1 cellular context compared by ENCODE assay signal in the genomic region with DNA sequence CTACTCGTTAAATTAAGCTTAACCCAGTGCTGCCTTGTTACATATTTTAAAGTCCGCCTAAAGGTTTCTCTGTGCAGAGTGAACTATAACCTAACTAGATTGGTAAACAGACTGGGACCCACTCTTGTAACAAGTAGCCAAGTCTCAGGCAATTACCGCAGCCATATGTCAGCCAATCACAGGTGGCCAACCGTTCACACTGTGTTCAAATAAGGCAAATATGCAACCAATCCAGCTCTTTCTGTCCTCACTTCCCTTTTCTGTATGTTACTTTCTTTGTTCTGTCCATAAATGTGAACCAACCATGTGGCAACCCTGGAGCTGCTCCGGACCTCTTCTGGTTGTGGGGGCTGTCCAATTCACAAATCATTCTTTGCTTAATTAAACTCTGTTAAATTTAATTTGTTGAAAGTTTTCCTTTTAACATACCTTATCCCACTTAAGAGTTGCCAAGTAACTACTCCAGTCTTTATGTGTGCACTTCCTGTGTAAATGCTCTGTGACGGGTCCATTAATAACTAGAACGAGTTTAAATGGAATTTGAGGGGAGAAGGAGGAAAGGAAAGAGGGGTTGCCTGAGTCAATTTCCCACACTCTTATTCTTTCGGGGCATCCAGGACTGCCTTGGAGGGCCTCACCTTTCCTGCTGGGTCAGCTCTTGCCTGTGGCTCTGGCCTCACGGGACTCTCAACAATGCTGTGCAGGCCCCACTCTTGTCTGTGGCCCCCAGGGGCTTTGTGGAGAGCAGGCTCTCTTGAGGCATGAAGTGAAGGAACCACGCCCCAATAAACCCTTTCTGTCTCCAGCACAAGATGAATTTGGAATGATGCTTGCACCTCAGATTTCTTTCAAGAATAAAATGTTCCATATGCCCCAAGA.
TF ChIP-seq lines count a peak whose summit lies in the region.

No MANE protein-coding gene starts in this region.

TF ChIP-seq in HepG2, 621 proteins besides CTCF, POLR2A, EP300 and RAD21 (continued from another document):
- TF ChIP-seq, protein P1, sequence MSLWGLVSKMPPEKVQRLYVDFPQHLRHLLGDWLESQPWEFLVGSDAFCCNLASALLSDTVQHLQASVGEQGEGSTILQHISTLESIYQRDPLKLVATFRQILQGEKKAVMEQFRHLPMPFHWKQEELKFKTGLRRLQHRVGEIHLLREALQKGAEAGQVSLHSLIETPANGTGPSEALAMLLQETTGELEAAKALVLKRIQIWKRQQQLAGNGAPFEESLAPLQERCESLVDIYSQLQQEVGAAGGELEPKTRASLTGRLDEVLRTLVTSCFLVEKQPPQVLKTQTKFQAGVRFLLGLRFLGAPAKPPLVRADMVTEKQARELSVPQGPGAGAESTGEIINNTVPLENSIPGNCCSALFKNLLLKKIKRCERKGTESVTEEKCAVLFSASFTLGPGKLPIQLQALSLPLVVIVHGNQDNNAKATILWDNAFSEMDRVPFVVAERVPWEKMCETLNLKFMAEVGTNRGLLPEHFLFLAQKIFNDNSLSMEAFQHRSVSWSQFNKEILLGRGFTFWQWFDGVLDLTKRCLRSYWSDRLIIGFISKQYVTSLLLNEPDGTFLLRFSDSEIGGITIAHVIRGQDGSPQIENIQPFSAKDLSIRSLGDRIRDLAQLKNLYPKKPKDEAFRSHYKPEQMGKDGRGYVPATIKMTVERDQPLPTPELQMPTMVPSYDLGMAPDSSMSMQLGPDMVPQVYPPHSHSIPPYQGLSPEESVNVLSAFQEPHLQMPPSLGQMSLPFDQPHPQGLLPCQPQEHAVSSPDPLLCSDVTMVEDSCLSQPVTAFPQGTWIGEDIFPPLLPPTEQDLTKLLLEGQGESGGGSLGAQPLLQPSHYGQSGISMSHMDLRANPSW (CRISPR knock-in tag; IDR thresholded peaks at IDR 0.05; ENCODE audit: borderline replicate concordance), result no peak
- 0 out of 2 replicates have a peak, but pooled peaks have one; percentile 56 for TF ChIP-seq ZNF44 (CRISPR knock-in tag; IDR thresholded peaks at IDR 0.05)
- no peak for TF ChIP-seq NRL (CRISPR knock-in tag; IDR thresholded peaks at IDR 0.05; ENCODE audit: borderline replicate concordance)
- TF ChIP-seq ZMYM4 (CRISPR knock-in tag; IDR thresholded peaks at IDR 0.05), result peak; percentile 42
- TF ChIP-seq PRPF4 (IDR thresholded peaks at IDR 0.05; ENCODE audit: low read depth, low read length, poor library complexity, severe bottlenecking), result no peak
- no peak for TF ChIP-seq NR2F2 (IDR thresholded peaks at IDR 0.05; ENCODE audit: borderline replicate concordance, low read depth)
- TF ChIP-seq NFE2L1 (CRISPR knock-in tag; IDR thresholded peaks at IDR 0.05; ENCODE audit: borderline replicate concordance), result no peak
- TF ChIP-seq PPARG (CRISPR knock-in tag; conservative IDR thresholded peaks at IDR 0.05), result peak; percentile 85
- no peak for TF ChIP-seq KDM3A (CRISPR knock-in tag; IDR thresholded peaks at IDR 0.05; ENCODE audit: low read depth)
- TF ChIP-seq ZSCAN25 (CRISPR knock-in tag; IDR thresholded peaks at IDR 0.05), result no peak
- TF ChIP-seq, protein P2, sequence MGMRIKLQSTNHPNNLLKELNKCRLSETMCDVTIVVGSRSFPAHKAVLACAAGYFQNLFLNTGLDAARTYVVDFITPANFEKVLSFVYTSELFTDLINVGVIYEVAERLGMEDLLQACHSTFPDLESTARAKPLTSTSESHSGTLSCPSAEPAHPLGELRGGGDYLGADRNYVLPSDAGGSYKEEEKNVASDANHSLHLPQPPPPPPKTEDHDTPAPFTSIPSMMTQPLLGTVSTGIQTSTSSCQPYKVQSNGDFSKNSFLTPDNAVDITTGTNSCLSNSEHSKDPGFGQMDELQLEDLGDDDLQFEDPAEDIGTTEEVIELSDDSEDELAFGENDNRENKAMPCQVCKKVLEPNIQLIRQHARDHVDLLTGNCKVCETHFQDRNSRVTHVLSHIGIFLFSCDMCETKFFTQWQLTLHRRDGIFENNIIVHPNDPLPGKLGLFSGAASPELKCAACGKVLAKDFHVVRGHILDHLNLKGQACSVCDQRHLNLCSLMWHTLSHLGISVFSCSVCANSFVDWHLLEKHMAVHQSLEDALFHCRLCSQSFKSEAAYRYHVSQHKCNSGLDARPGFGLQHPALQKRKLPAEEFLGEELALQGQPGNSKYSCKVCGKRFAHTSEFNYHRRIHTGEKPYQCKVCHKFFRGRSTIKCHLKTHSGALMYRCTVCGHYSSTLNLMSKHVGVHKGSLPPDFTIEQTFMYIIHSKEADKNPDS (CRISPR knock-in tag; IDR thresholded peaks at IDR 0.05), result no peak
- no peak for TF ChIP-seq HNF4G (IDR thresholded peaks at IDR 0.05; ENCODE audit: borderline replicate concordance, low read depth, low read length)
- no peak for TF ChIP-seq HNF4G (CRISPR knock-in tag; IDR thresholded peaks at IDR 0.05; ENCODE audit: borderline replicate concordance, low read depth)
- TF ChIP-seq ASH2L (IDR thresholded peaks at IDR 0.05; ENCODE audit: insufficient read length, low read depth, low read length), result no peak
- TF ChIP-seq, protein P3, sequence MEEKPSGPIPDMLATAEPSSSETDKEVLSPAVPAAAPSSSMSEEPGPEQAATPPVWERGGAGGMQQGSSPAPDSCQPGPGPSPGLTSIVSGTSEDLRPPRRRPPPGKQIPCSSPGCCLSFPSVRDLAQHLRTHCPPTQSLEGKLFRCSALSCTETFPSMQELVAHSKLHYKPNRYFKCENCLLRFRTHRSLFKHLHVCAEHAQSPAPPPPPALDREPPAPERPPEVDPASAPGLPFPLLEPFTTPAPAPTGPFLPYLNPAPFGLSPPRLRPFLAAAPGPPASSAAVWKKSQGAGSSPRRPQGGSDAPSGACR (CRISPR knock-in tag; IDR thresholded peaks at IDR 0.05), result no peak
- TF ChIP-seq, protein P4, sequence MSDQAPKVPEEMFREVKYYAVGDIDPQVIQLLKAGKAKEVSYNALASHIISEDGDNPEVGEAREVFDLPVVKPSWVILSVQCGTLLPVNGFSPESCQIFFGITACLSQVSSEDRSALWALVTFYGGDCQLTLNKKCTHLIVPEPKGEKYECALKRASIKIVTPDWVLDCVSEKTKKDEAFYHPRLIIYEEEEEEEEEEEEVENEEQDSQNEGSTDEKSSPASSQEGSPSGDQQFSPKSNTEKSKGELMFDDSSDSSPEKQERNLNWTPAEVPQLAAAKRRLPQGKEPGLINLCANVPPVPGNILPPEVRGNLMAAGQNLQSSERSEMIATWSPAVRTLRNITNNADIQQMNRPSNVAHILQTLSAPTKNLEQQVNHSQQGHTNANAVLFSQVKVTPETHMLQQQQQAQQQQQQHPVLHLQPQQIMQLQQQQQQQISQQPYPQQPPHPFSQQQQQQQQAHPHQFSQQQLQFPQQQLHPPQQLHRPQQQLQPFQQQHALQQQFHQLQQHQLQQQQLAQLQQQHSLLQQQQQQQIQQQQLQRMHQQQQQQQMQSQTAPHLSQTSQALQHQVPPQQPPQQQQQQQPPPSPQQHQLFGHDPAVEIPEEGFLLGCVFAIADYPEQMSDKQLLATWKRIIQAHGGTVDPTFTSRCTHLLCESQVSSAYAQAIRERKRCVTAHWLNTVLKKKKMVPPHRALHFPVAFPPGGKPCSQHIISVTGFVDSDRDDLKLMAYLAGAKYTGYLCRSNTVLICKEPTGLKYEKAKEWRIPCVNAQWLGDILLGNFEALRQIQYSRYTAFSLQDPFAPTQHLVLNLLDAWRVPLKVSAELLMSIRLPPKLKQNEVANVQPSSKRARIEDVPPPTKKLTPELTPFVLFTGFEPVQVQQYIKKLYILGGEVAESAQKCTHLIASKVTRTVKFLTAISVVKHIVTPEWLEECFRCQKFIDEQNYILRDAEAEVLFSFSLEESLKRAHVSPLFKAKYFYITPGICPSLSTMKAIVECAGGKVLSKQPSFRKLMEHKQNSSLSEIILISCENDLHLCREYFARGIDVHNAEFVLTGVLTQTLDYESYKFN (CRISPR knock-in tag; conservative IDR thresholded peaks at IDR 0.05), result 0 out of 2 replicates have a peak, but pooled peaks have one; percentile 17
- TF ChIP-seq, protein P5, sequence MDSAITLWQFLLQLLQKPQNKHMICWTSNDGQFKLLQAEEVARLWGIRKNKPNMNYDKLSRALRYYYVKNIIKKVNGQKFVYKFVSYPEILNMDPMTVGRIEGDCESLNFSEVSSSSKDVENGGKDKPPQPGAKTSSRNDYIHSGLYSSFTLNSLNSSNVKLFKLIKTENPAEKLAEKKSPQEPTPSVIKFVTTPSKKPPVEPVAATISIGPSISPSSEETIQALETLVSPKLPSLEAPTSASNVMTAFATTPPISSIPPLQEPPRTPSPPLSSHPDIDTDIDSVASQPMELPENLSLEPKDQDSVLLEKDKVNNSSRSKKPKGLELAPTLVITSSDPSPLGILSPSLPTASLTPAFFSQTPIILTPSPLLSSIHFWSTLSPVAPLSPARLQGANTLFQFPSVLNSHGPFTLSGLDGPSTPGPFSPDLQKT (CRISPR knock-in tag; IDR thresholded peaks at IDR 0.05; ENCODE audit: borderline replicate concordance), result no peak
- TF ChIP-seq ARID2 (CRISPR knock-in tag; IDR thresholded peaks at IDR 0.05; ENCODE audit: borderline replicate concordance), result no peak
- no peak for TF ChIP-seq KLF12 (CRISPR knock-in tag; IDR thresholded peaks at IDR 0.05; ENCODE audit: borderline replicate concordance)
- no peak for TF ChIP-seq SAFB2 (CRISPR knock-in tag; IDR thresholded peaks at IDR 0.05; ENCODE audit: borderline replicate concordance, low read depth)
- no peak for TF ChIP-seq PLRG1 (conservative IDR thresholded peaks at IDR 0.05)
- TF ChIP-seq STAG1 (CRISPR knock-in tag; IDR thresholded peaks at IDR 0.05), result no peak
- no peak for TF ChIP-seq DNMT3B (CRISPR knock-in tag; conservative IDR thresholded peaks at IDR 0.05)
- TF ChIP-seq ZNF768 (CRISPR knock-in tag; IDR thresholded peaks at IDR 0.05), result no peak
- TF ChIP-seq CBFB (CRISPR knock-in tag; IDR thresholded peaks at IDR 0.05), result no peak
- peak; percentile 39; the same call in 1 of the 2 replicates for TF ChIP-seq FOXA3 (CRISPR knock-in tag; IDR thresholded peaks at IDR 0.05)
- 0 out of 2 replicates have a peak, but pooled peaks have one; percentile 19 for TF ChIP-seq ATF1 (CRISPR knock-in tag; IDR thresholded peaks at IDR 0.05)
- TF ChIP-seq, protein P6, sequence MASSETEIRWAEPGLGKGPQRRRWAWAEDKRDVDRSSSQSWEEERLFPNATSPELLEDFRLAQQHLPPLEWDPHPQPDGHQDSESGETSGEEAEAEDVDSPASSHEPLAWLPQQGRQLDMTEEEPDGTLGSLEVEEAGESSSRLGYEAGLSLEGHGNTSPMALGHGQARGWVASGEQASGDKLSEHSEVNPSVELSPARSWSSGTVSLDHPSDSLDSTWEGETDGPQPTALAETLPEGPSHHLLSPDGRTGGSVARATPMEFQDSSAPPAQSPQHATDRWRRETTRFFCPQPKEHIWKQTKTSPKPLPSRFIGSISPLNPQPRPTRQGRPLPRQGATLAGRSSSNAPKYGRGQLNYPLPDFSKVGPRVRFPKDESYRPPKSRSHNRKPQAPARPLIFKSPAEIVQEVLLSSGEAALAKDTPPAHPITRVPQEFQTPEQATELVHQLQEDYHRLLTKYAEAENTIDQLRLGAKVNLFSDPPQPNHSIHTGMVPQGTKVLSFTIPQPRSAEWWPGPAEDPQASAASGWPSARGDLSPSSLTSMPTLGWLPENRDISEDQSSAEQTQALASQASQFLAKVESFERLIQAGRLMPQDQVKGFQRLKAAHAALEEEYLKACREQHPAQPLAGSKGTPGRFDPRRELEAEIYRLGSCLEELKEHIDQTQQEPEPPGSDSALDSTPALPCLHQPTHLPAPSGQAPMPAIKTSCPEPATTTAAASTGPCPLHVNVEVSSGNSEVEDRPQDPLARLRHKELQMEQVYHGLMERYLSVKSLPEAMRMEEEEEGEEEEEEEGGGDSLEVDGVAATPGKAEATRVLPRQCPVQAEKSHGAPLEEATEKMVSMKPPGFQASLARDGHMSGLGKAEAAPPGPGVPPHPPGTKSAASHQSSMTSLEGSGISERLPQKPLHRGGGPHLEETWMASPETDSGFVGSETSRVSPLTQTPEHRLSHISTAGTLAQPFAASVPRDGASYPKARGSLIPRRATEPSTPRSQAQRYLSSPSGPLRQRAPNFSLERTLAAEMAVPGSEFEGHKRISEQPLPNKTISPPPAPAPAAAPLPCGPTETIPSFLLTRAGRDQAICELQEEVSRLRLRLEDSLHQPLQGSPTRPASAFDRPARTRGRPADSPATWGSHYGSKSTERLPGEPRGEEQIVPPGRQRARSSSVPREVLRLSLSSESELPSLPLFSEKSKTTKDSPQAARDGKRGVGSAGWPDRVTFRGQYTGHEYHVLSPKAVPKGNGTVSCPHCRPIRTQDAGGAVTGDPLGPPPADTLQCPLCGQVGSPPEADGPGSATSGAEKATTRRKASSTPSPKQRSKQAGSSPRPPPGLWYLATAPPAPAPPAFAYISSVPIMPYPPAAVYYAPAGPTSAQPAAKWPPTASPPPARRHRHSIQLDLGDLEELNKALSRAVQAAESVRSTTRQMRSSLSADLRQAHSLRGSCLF (CRISPR knock-in tag; IDR thresholded peaks at IDR 0.05; ENCODE audit: borderline replicate concordance), result no peak
- peak; percentile 46 for TF ChIP-seq NFYB (CRISPR knock-in tag; IDR thresholded peaks at IDR 0.05)
